Comparison of ENCODE assay signal across 32 cellular contexts in genomic region chr3:27646891-27647290, GRCh38.
DNase-seq lines count a peak whose midpoint lies in the region; ATAC-seq and TF ChIP-seq lines count a peak whose summit lies in the region.
"Had no signal": no experiment of that assay in that cellular context is flagged by ENCODE, and none has a peak within 500 bp of the region (broad histone marks: within the 10 kb centered on the region; RNA-seq: fewer than 3 reads in every experiment).

No MANE protein-coding gene starts in this region.

- H3K36me3 ChIP-seq in PC-3 (ENCODE audit: low read depth, low read length) = no peaks in the 10 kb centered on the region
- no peaks in the 10 kb centered on the region for H3K36me3 ChIP-seq in hepatocyte (replicated peaks; ENCODE audit: insufficient read depth, low read depth)
- no peaks in the 10 kb centered on the region for H3K36me3 ChIP-seq in Peyer's patch
- H3K36me3 ChIP-seq: BE2C; BLaER1; BLaER1 treated with 17β-estradiol and CSF1 and Interleukin-3, amounts not matched to agents 10 nM and 100 nM had no signal

- H3K4me2 ChIP-seq in PC-3 (ENCODE audit: low read length) = no peak overlapping the region
- no peak overlapping the region for H3K4me2 ChIP-seq in hepatocyte
- H3K4me2 ChIP-seq: A549; BLaER1; BLaER1 treated with 17β-estradiol and CSF1 and Interleukin-3, amounts not matched to agents 10 nM and 100 nM had no signal

- POLR2A ChIA-PET in PC-3 (lab: Charles Lee; ENCODE audit: unreplicated experiment) = interaction anchor here (1.0 kb wide), 1 partner anchor 19 kb away, joined by 4 read pairs; no protein-coding TSS in a partner anchor

- no peaks in the 10 kb centered on the region for H3K9me3 ChIP-seq in PC-3 (ENCODE audit: low read length)
- no peaks in the 10 kb centered on the region for H3K9me3 ChIP-seq in hepatocyte (ENCODE audit: low read depth)
- no peaks in the 10 kb centered on the region for H3K9me3 ChIP-seq in Peyer's patch
- H3K9me3 ChIP-seq: A549; BE2C; BLaER1; BLaER1 treated with 17β-estradiol and CSF1 and Interleukin-3, amounts not matched to agents 10 nM and 100 nM; Caco-2 had no signal

- no peaks in the 10 kb centered on the region for H3K27me3 ChIP-seq in PC-3 (ENCODE audit: low read length)
- no peaks in the 10 kb centered on the region for H3K27me3 ChIP-seq in hepatocyte
- no peaks in the 10 kb centered on the region for H3K27me3 ChIP-seq in Peyer's patch
- H3K27me3 ChIP-seq: BE2C; BLaER1; BLaER1 treated with 17β-estradiol and CSF1 and Interleukin-3, amounts not matched to agents 10 nM and 100 nM had no signal

- peak; percentile 29 for DNase-seq in PC-3
- no peak for DNase-seq in hepatocyte (ENCODE audit: low spot score)
- no peak for DNase-seq in left colon
- DNase-seq in Peyer's patch = no peak
- DNase-seq in omental fat pad (ENCODE audit: low spot score) = no peak
- no peak for DNase-seq in kidney tubule cell (ENCODE audit: low spot score)
- DNase-seq: 8988T; ACHN; AML-193; BE2C; C1 segment of cervical spinal cord; Caco-2; Calu3; CD4-positive, alpha-beta memory T cell; CD4-positive, alpha-beta T cell; CD4-positive, CD25-positive, alpha-beta regulatory T cell; CD8-positive, alpha-beta memory T cell; CD8-positive, alpha-beta T cell; COR-L47; DMS 273 treated with DMSO at 0.1 percent for 48 hours; DMS153; DMS53; DMS79; DMS79 treated with DMSO at 0.1 percent for 48 hours; DND-41; EL had no signal

- H3K27ac ChIP-seq in 22Rv1 = peak overlapping the region; percentile 41
- H3K27ac ChIP-seq in PC-3 (ENCODE audit: low read length) = no peak overlapping the region
- H3K27ac ChIP-seq in hepatocyte = peak overlapping the region; percentile 43
- no peak overlapping the region for H3K27ac ChIP-seq in Peyer's patch
- H3K27ac ChIP-seq: A549; BLaER1; BLaER1 treated with 17β-estradiol and CSF1 and Interleukin-3, amounts not matched to agents 10 nM and 100 nM; C4-2B had no signal

- no peaks in the 10 kb centered on the region for H3K79me2 ChIP-seq in PC-3 (ENCODE audit: low read length)
- no peaks in the 10 kb centered on the region for H3K79me2 ChIP-seq in hepatocyte

- H3K4me3 ChIP-seq in PC-3 (ENCODE audit: low read length) = no peak overlapping the region
- no peak overlapping the region for H3K4me3 ChIP-seq in hepatocyte
- no peak overlapping the region for H3K4me3 ChIP-seq in Peyer's patch
- H3K4me3 ChIP-seq: A549; BLaER1; BLaER1 treated with 17β-estradiol and CSF1 and Interleukin-3, amounts not matched to agents 10 nM and 100 nM had no signal

- no peak for TF ChIP-seq POLR2A in Peyer's patch (IDR thresholded peaks at IDR 0.05)

- intact Hi-C loops in PC-3 (cut with micrococcal nuclease) = no loop called here
- intact Hi-C loops in left colon (cut with DNase I, micrococcal nuclease) = no loop called here

- no peaks in the 10 kb centered on the region for H3K9me2 ChIP-seq in PC-3 (replicated peaks; ENCODE audit: low read length)
- no peaks in the 10 kb centered on the region for H3K9me2 ChIP-seq in hepatocyte (replicated peaks; ENCODE audit: insufficient read depth)

- H4K20me1 ChIP-seq in PC-3 (ENCODE audit: low read length) (no peaks in the 10 kb centered on the region), hepatocyte (ENCODE audit: insufficient read depth, poor library complexity, severe bottlenecking) (no peaks in the 10 kb centered on the region)
- H4K20me1 ChIP-seq: BLaER1; BLaER1 treated with 17β-estradiol and CSF1 and Interleukin-3, amounts not matched to agents 10 nM and 100 nM had no signal

- CTCF ChIA-PET in PC-3 (lab: Charles Lee) = interaction anchor here (0.7 kb wide), 1 partner anchor 50 kb away, joined by 4 read pairs; no protein-coding TSS in a partner anchor

- H2AFZ ChIP-seq in PC-3 (ENCODE audit: low read length) = no peak overlapping the region
- H2AFZ ChIP-seq in hepatocyte = no peak overlapping the region

- no TSS peak for BruUV-seq in PC-3 (replicated peaks; lab: Mats Ljungman, UMichigan)

- H3K9ac ChIP-seq in PC-3 (ENCODE audit: low read length) = no peak overlapping the region
- H3K9ac ChIP-seq: BLaER1; BLaER1 treated with 17β-estradiol and CSF1 and Interleukin-3, amounts not matched to agents 10 nM and 100 nM had no signal

- H3K4me1 ChIP-seq in PC-3 (ENCODE audit: insufficient read depth, low read length) = peaks cover 13% of the 10 kb centered on the region
- peaks cover 12% of the 10 kb centered on the region for H3K4me1 ChIP-seq in hepatocyte (ENCODE audit: insufficient read depth)
- H3K4me1 ChIP-seq in Peyer's patch = peaks cover 0 to 13% (median 0%) of the 10 kb centered on the region in 4 donors
- H3K4me1 ChIP-seq: BE2C; BLaER1; BLaER1 treated with 17β-estradiol and CSF1 and Interleukin-3, amounts not matched to agents 10 nM and 100 nM had no signal

- ATAC-seq in PC-3 (peak; percentile 70), left colon (peak; percentile 52), omental fat pad (ENCODE audit: low FRiP score) (no peak), GM18909 (IDR thresholded peaks at IDR 0.05; ENCODE audit: poor library complexity, unreplicated experiment) (no peak)
- ATAC-seq: A549; CD8-positive, alpha-beta T cell had no signal

- TF ChIP-seq CTCF in 22Rv1 (IDR thresholded peaks at IDR 0.05) (no peak), PC-3 (conservative IDR thresholded peaks at IDR 0.05; ENCODE audit: low read depth, low read length) (no peak), hepatocyte (IDR thresholded peaks at IDR 0.05; ENCODE audit: poor library complexity) (no peak), Peyer's patch (IDR thresholded peaks at IDR 0.05) (no peak), omental fat pad (IDR thresholded peaks at IDR 0.05) (no peak)

- no peaks in the 10 kb centered on the region for H3F3A ChIP-seq in PC-3 (ENCODE audit: low read length, unreplicated experiment)

Comparison
In these comparisons a context has a peak if more than half of its experiments do, and no peak if none do; other contexts are left out.
1. H3K27ac ChIP-seq: peak in 22Rv1 (single experiment) and hepatocyte (single experiment); none in PC-3 (single experiment) and Peyer's patch (0 of 4).
2. ATAC-seq: peak in PC-3 (single experiment) and left colon (single experiment); none in omental fat pad (single experiment) and GM18909 (single experiment).